ENCODE assay signal across 8 cellular contexts in the genomic region with DNA sequence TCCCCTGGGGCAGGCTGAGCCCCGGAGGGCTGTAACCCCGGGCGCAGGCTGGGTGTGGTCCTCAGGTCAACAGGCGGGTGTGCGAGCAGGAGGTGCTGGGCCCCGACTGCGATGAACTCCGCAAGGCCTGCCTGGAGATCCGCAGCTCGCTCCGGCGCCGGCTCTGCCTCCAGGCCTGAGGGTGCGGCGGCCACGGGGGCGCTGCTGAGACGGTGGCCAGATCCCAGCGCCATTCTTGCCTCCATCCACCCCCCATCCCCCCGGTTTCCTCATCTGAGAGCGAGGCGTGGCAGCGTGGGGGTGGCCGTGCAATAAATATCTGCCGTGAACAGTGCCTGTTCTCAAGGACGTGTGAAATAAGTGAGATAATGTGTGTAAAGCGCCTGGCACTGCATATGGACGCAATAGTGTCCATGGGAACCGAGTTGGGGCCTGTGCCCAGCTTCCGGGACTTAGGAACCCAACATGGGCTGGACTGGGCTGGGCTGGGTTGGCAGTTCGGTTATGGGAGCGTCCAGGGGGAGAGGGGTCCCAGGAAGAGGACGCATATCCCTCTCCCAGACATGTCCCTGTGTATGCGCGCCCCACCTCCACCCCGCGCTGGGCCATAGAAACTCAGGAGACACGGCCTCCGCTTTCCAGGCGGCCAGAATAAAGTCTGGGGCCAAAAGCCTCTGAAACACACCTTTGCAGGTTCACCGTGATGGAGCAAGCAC. TPM values are rescaled to one million over a fixed set of nuclear protein-coding genes. Genes with fewer than 3 reads are reported as not detected.
DNase-seq lines count a peak whose midpoint lies in the region; ATAC-seq, FAIRE-seq and TF ChIP-seq lines count a peak whose summit lies in the region.

No MANE protein-coding gene starts in this region.

- no peak; a peak in 2 of 5 replicates for TF ChIP-seq RAD21 in A549 (conservative IDR thresholded peaks at IDR 0.05 in 1 of 2, IDR thresholded peaks at IDR 0.05 in 1 of 2)

- no peaks in the 10 kb centered on the region for H3K9me3 Mint-ChIP-seq in MCF 10A (ENCODE audit: unreplicated experiment)

- CTCF ChIA-PET in A549 (lab: Yijun Ruan, JAX) (interaction anchor here (0.6 to 11.2 kb wide), 21 partner anchors 12 to 356 kb away, joined by 3 to 158 read pairs (median 4); a partner anchor contains a TSS), MCF 10A (lab: Yijun Ruan, JAX) (interaction anchor here (0.6 to 6.8 kb wide), 7 partner anchors 10 to 304 kb away, joined by 3 to 75 read pairs (median 4); a partner anchor contains a TSS)

- FAIRE-seq in A549 (lab: Jason Lieb, UNC), result no peak
- no peak for FAIRE-seq in HTR-8/SVneo (lab: Jason Lieb, UNC)

- H3K36me3 ChIP-seq in iPS-15b (ENCODE audit: control insufficient read depth, insufficient read depth, low read length), result no peaks in the 10 kb centered on the region

- H3K4me1 Mint-ChIP-seq in MCF 10A (ENCODE audit: insufficient read depth, unreplicated experiment), result peaks cover 10% of the 10 kb centered on the region

- peak overlapping the region; percentile 87 for H3K27ac Mint-ChIP-seq in MCF 10A (ENCODE audit: low read depth, unreplicated experiment)

- H3K4me3 ChIP-seq in A549, result peak overlapping the region; percentile 76
- peak overlapping the region; percentile 97 for H3K4me3 ChIP-seq in iPS-15b (ENCODE audit: low read depth, low read length)
- H3K4me3 ChIP-seq in retinal pigment epithelial cell (ENCODE audit: low read length), result peak overlapping the region; percentile 78

- H3K4me3 Mint-ChIP-seq in MCF 10A (ENCODE audit: unreplicated experiment), result peak overlapping the region; percentile 83

- peak; percentile 43 for TF ChIP-seq POLR2A in A549 (IDR thresholded peaks at IDR 0.05; ENCODE audit: low read length)

- H3K36me3 Mint-ChIP-seq in MCF 10A (ENCODE audit: insufficient read depth, unreplicated experiment), result peaks cover 36% of the 10 kb centered on the region

- no peak for TF ChIP-seq EP300 in A549 (IDR thresholded peaks at IDR 0.05)

- H3K4me2 ChIP-seq in A549, result peak overlapping the region; percentile 91

- intact Hi-C loops in MCF 10A (cut with micrococcal nuclease), result loop anchor here (1.0 kb wide), 3 partner anchors 9 to 115 kb away; no protein-coding TSS in a partner anchor

- H3K4me1 ChIP-seq in A549, result peaks cover 7% of the 10 kb centered on the region
- H3K4me1 ChIP-seq in iPS-15b (ENCODE audit: control insufficient read depth, insufficient read depth, low read length), result no peaks in the 10 kb centered on the region

- H3K27me3 ChIP-seq in iPS-15b (ENCODE audit: control insufficient read depth, insufficient read depth, low read length), result peaks cover 26% of the 10 kb centered on the region

- H3K9me3 ChIP-seq in A549, result no peaks in the 10 kb centered on the region
- H3K9me3 ChIP-seq in iPS-15b (ENCODE audit: control insufficient read depth, insufficient read depth, low read length), result no peaks in the 10 kb centered on the region

- DNase-seq in A549 (ENCODE audit: low read depth in 1 of 2, low spot score in 1 of 2), result peak; percentile 78 to 83
- DNase-seq in HTR-8/SVneo (ENCODE audit: insufficient read length, low spot score), result peak; percentile 29
- peak; percentile 60 for DNase-seq in SKM-1 (lab: John Stamatoyannopoulos, UW; ENCODE audit: unreplicated experiment)
- peak; percentile 64 for DNase-seq in MCF 10A (ENCODE audit: unreplicated experiment)
- DNase-seq in retinal pigment epithelial cell (ENCODE audit: low read depth), result no peak
- DNase-seq in GOT3 (lab: John Stamatoyannopoulos, UW), result no peak

- TSS peak; percentile 26 for BruUV-seq in MCF 10A (replicated peaks; lab: Mats Ljungman, UMichigan)

- H3K9ac ChIP-seq in iPS-15b (ENCODE audit: low read depth, low read length), result peak overlapping the region; percentile 79

- no peaks in the 10 kb centered on the region for H3K27me3 Mint-ChIP-seq in MCF 10A (ENCODE audit: insufficient read depth, unreplicated experiment)

- 2% methylated on average over 25 of the region's 41 CpGs for WGBS in A549 (ENCODE audit: missing lambda C conversion rate)

- peak; percentile 50 for TF ChIP-seq CTCF in A549 (IDR thresholded peaks at IDR 0.05)
- peak; percentile 65 for TF ChIP-seq CTCF in GM12872 (IDR thresholded peaks at IDR 0.05; ENCODE audit: insufficient read depth, low read depth, low read length)
- TF ChIP-seq CTCF in MCF 10A (IDR thresholded peaks at IDR 0.05; ENCODE audit: unreplicated experiment), result peak; percentile 44
- peak; percentile 62 for TF ChIP-seq CTCF in retinal pigment epithelial cell (conservative IDR thresholded peaks at IDR 0.05; ENCODE audit: low read depth, low read length)

- POLR2A ChIA-PET in A549 (lab: Yijun Ruan, JAX), result interaction anchor here (0.6 to 4.1 kb wide), 9 partner anchors 10 to 373 kb away, joined by 3 to 64 read pairs (median 4); a partner anchor contains a TSS
- POLR2A ChIA-PET in MCF 10A (lab: Yijun Ruan, JAX), result interaction anchor here (0.8 to 4.6 kb wide), 18 partner anchors 9 to 133 kb away, joined by 3 to 105 read pairs (median 5); a partner anchor contains a TSS

- H3K27ac ChIP-seq in A549, result peak overlapping the region; percentile 95 to 97

- ATAC-seq in A549, result peak; percentile 48 to 66

TF ChIP-seq in A549, 52 proteins besides CTCF, POLR2A, EP300 and RAD21 (continues in another document):
- TF ChIP-seq NFE2L2 (conservative IDR thresholded peaks at IDR 0.05; ENCODE audit: low read length), result no peak
- TF ChIP-seq, protein P1, sequence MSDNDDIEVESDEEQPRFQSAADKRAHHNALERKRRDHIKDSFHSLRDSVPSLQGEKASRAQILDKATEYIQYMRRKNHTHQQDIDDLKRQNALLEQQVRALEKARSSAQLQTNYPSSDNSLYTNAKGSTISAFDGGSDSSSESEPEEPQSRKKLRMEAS (IDR thresholded peaks at IDR 0.05), result peak; percentile 80
- TF ChIP-seq, protein P2, sequence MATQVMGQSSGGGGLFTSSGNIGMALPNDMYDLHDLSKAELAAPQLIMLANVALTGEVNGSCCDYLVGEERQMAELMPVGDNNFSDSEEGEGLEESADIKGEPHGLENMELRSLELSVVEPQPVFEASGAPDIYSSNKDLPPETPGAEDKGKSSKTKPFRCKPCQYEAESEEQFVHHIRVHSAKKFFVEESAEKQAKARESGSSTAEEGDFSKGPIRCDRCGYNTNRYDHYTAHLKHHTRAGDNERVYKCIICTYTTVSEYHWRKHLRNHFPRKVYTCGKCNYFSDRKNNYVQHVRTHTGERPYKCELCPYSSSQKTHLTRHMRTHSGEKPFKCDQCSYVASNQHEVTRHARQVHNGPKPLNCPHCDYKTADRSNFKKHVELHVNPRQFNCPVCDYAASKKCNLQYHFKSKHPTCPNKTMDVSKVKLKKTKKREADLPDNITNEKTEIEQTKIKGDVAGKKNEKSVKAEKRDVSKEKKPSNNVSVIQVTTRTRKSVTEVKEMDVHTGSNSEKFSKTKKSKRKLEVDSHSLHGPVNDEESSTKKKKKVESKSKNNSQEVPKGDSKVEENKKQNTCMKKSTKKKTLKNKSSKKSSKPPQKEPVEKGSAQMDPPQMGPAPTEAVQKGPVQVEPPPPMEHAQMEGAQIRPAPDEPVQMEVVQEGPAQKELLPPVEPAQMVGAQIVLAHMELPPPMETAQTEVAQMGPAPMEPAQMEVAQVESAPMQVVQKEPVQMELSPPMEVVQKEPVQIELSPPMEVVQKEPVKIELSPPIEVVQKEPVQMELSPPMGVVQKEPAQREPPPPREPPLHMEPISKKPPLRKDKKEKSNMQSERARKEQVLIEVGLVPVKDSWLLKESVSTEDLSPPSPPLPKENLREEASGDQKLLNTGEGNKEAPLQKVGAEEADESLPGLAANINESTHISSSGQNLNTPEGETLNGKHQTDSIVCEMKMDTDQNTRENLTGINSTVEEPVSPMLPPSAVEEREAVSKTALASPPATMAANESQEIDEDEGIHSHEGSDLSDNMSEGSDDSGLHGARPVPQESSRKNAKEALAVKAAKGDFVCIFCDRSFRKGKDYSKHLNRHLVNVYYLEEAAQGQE (IDR thresholded peaks at IDR 0.05), result no peak
- TF ChIP-seq NPAS2 (CRISPR knock-in tag; IDR thresholded peaks at IDR 0.05; ENCODE audit: borderline replicate concordance), result no peak
- TF ChIP-seq FOXS1 (CRISPR knock-in tag; IDR thresholded peaks at IDR 0.05), result no peak
- TF ChIP-seq, protein P3, sequence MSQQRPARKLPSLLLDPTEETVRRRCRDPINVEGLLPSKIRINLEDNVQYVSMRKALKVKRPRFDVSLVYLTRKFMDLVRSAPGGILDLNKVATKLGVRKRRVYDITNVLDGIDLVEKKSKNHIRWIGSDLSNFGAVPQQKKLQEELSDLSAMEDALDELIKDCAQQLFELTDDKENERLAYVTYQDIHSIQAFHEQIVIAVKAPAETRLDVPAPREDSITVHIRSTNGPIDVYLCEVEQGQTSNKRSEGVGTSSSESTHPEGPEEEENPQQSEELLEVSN (IDR thresholded peaks at IDR 0.05; ENCODE audit: borderline replicate concordance, low read depth), result 0 out of 2 replicates have a peak, but pooled peaks have one; percentile 44
- TF ChIP-seq FOSB (CRISPR knock-in tag; IDR thresholded peaks at IDR 0.05), result no peak

RNA-seq across cellular contexts. Expression of a gene that starts 15.0 kb away (rescaled TPM):
- polyA plus RNA-seq in A549 (2011; rRNA removed) (0.72 and 1.8 TPM in 2 replicates), A549 (2017; fragmentation: RNase III; extraction: RNeasy Plus Mini Kit Qiagen cat#74134 plus additional on column Dnase treatment) (5.9 to 6.2 TPM (median 6.1 TPM) in 3 replicates)
- polyA plus RNA-seq in A549 (2012; cell fraction: cytosol; rRNA removed), result 0.79 and 1.8 TPM in 2 replicates
- 2.2 and 2.3 TPM in 2 replicates for polyA plus RNA-seq in A549 (2012; cell fraction: nucleus; rRNA removed)
- polyA minus RNA-seq in A549 (2011; rRNA and poly(A)+ RNA removed), result 2.4 and 3.4 TPM in 2 replicates
- 19.7 and 20.7 TPM in 2 replicates for total RNA-seq in MCF 10A (2022)

RNA-seq across cellular contexts. Expression of a gene that starts 37.4 kb away (rescaled TPM):
- polyA plus RNA-seq in A549 (2011; rRNA removed), result 3.1 and 4.3 TPM in 2 replicates
- 14.1 and 22.4 TPM in 2 replicates for polyA plus RNA-seq in A549 (2012; cell fraction: cytosol; rRNA removed)
- polyA plus RNA-seq in A549 (2012; cell fraction: nucleus; rRNA removed), result 19.0 and 35.0 TPM in 2 replicates
- 8.5 to 9.6 TPM (median 9.2 TPM) in 3 replicates for polyA plus RNA-seq in A549 (2017; fragmentation: RNase III; extraction: RNeasy Plus Mini Kit Qiagen cat#74134 plus additional on column Dnase treatment)
- 2.6 and 3.3 TPM in 2 replicates for polyA minus RNA-seq in A549 (2011; rRNA and poly(A)+ RNA removed)
- 11.8 and 12.1 TPM in 2 replicates for total RNA-seq in MCF 10A (2022)

RNA-seq across cellular contexts. Expression of a gene that starts 38.2 kb away (rescaled TPM):
- 1.3 and 1.6 TPM in 2 replicates for polyA plus RNA-seq in A549 (2011; rRNA removed)
- polyA plus RNA-seq in A549 (2012; cell fraction: cytosol; rRNA removed), result 0.63 and 1.1 TPM in 2 replicates
- polyA plus RNA-seq in A549 (2012; cell fraction: nucleus; rRNA removed), result 1.1 and 1.3 TPM in 2 replicates
- 0.20 to 0.34 TPM (median 0.31 TPM) in 3 replicates for polyA plus RNA-seq in A549 (2017; fragmentation: RNase III; extraction: RNeasy Plus Mini Kit Qiagen cat#74134 plus additional on column Dnase treatment)
- 3.2 and 4.6 TPM in 2 replicates for polyA minus RNA-seq in A549 (2011; rRNA and poly(A)+ RNA removed)
- not detected in 2 replicates for total RNA-seq in MCF 10A (2022)

RNA-seq across cellular contexts. Expression of a gene that starts 50.7 kb away (rescaled TPM):
- polyA plus RNA-seq in A549 (2011; rRNA removed) (0.08 and 0.09 TPM in 2 replicates), A549 (2017; fragmentation: RNase III; extraction: RNeasy Plus Mini Kit Qiagen cat#74134 plus additional on column Dnase treatment) (not detected in 3 replicates)
- not detected in 2 replicates for polyA plus RNA-seq in A549 (2012; cell fraction: cytosol; rRNA removed)
- 0.12 TPM in 1 of 2 replicates, not detected in the other for polyA plus RNA-seq in A549 (2012; cell fraction: nucleus; rRNA removed)
- polyA minus RNA-seq in A549 (2011; rRNA and poly(A)+ RNA removed), result not detected in 2 replicates
- 0.49 and 1.4 TPM in 2 replicates for total RNA-seq in MCF 10A (2022)

Comparison
In these comparisons a context has a peak if more than half of its experiments do, and no peak if none do; other contexts are left out.
1. DNase-seq: peak in A549 (2 of 2), HTR-8/SVneo (single experiment), SKM-1 (single experiment) and MCF 10A (single experiment); none in retinal pigment epithelial cell (single experiment) and GOT3 (single experiment).
2. Peak in every context shown above with its lines, with median percentiles within 50 percentile points of each other: H3K4me3 ChIP-seq and CTCF ChIP-seq.